8 cellular contexts compared by ENCODE assay signal in the genomic region with DNA sequence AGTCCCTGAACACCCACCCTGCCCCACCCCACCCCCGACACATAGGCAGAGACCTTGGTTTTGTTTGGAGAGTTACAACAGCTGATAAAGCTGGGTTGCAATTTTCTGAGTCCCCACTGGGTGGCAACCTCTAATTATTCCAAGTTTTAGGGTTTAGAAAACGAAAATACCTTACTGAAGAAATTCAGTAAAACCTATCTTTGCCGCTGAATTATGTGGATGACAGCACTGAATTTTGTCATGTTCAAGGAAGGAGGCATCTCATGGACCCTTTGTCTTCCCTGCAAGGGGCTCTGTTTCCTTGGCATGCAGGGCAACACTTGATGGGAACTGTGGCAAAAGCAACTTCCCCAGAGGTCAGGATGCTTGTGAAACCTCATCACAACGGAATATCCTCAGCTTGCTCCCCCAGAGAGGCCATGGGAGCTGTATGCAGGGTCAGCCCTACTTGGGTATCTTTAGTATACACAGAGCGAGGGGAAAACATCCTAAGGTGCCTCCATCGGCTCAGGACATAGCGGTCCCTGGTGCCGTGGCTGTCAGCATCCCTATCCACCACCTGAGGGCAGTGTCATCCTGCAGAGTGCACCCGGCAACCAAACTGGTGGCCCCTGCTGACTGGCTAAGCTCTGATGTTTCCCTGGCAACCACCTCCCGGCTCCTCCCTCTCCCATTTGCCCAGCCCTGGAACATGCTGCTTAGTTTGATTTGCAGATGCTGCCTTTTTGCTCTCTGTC.
DNase-seq lines count a peak whose midpoint lies in the region; ATAC-seq lines count a peak whose summit lies in the region.

No MANE protein-coding gene starts in this region.

- ATAC-seq in HG03064 (IDR thresholded peaks at IDR 0.05; ENCODE audit: low read depth, unreplicated experiment) = peak; percentile 67
- peak; percentile 97 to 99 for ATAC-seq in activated CD4-positive, CD25-positive, alpha-beta regulatory T cell treated with anti-CD3 and anti-CD28 coated beads, Interleukin-2, amount 50 U/mL, for 24 hours

- DNase-seq in NK-92 treated with Interleukin-12 subunit alpha and Interleukin-12 subunit beta, amount 100 ng/mL, for 24 hours (lab: John Stamatoyannopoulos, UW) = peak; percentile 15
- DNase-seq in NK-92 (lab: John Stamatoyannopoulos, UW; ENCODE audit: unreplicated experiment) (no peak), NCI-H2196 (lab: John Stamatoyannopoulos, UW; ENCODE audit: unreplicated experiment) (peak; percentile 89), cerebellar cortex (ENCODE audit: low spot score) (peak; percentile 96), kidney glomerular epithelial cell (lab: John Stamatoyannopoulos, UW) (peak; percentile 90)
- peak; percentile 79 for DNase-seq in stimulated activated CD4-positive, alpha-beta T cell treated with anti-CD3 and anti-CD28 coated beads, Interleukin-2, amount 100 ng/mL, for 4 hours (ENCODE audit: low read depth)
